In the genomic region with DNA sequence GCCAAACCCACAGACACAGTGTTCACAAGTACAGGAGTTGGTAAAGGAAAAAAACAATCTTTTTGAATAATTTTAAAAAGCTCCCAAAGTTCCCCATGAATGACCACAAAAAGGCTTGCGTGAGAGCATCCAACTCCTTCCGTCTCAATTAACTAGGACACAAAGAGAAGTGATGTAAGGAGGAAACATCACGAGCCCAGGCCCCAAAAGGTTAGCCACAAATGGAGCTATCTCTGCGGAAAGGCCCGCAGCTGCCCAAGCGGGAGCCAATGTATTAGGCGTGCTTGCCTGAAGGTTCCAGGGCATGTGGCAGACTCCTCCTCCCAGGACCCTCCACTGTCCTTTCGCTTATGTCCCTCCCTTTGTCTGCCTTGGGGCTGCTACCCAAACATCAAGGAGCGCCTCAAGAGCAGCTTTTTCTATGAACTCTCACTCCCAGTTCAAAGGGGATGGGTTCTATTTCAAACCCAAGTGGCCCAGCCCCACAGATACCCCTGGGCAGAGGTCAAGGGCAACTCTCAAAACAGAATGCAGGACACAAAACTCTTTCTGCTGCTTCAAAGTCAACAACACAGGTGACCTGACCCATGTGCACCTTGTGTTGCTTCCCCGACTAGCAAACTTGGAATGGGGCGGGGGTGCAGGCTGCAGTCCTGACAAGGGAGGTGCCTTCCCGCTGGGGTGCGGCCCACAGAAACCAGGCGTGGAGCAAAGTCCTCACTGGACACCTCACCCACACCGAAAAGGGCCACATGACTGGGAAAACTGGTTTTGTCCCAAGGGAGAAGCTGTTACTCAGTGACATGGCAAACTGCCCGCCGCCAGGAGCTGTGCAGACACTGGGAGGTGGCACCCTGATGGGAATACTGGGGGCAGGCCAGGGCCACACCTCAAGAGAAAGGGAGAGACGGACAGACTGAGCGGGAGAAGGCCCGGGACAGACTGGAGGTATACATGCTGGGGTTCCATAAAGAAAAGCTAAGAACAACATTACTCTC, we compare ENCODE assay signal across 7 cellular contexts. TPM values are rescaled to one million over a fixed set of nuclear protein-coding genes. Genes with fewer than 3 reads are reported as not detected.
A peak's percentile ranks its signal among the peaks of the same experiment; 100 is the strongest.
DNase-seq lines count a peak whose midpoint lies in the region; ATAC-seq and TF ChIP-seq lines count a peak whose summit lies in the region.

No MANE protein-coding gene starts in this region.

- no peaks in the 10 kb centered on the region for H3K9me3 Mint-ChIP-seq in activated naive CD8-positive, alpha-beta T cell treated with anti-CD3 and anti-CD28 coated beads for 36 hours
- H3K9me3 Mint-ChIP-seq in immature natural killer cell: no peaks in the 10 kb centered on the region

- H3K4me1 Mint-ChIP-seq in activated naive CD8-positive, alpha-beta T cell treated with anti-CD3 and anti-CD28 coated beads for 36 hours: peaks cover 57% of the 10 kb centered on the region
- H3K4me1 Mint-ChIP-seq in immature natural killer cell: peaks cover 34 to 67% of the 10 kb centered on the region in 2 donors

- peaks cover 7% of the 10 kb centered on the region for H4K20me1 ChIP-seq in Loucy (ENCODE audit: insufficient read depth, low read length, poor library complexity, severe bottlenecking)

- peak overlapping the region; percentile 81 for H3K27ac ChIP-seq in temporal lobe (ENCODE audit: low read depth, low read length)

- H3K27me3 Mint-ChIP-seq in activated naive CD8-positive, alpha-beta T cell treated with anti-CD3 and anti-CD28 coated beads for 36 hours: no peaks in the 10 kb centered on the region
- H3K27me3 Mint-ChIP-seq in immature natural killer cell (ENCODE audit: low read depth in 3 of 3): no peaks in the 10 kb centered on the region

- no peak overlapping the region for H2AFZ ChIP-seq in Loucy (ENCODE audit: low read length)

- DNase-seq in activated naive CD8-positive, alpha-beta T cell treated with anti-CD3 and anti-CD28 coated beads for 36 hours: no peak
- no peak for DNase-seq in immature natural killer cell
- DNase-seq in stimulated activated CD4-positive, alpha-beta T cell treated with anti-CD3 and anti-CD28 coated beads, Interleukin-4, amount 100 ng/mL, for 1 hour: no peak
- DNase-seq in dedifferentiated amniotic fluid mesenchymal stem cell (ENCODE audit: extremely low spot score): no peak

- H3K9ac ChIP-seq in Loucy (ENCODE audit: low read depth, low read length, poor library complexity, severe bottlenecking): peak overlapping the region; percentile 62

- no peaks in the 10 kb centered on the region for H3K27me3 ChIP-seq in Loucy (ENCODE audit: insufficient read depth, low read length, poor library complexity, severe bottlenecking)

- peaks cover 63% of the 10 kb centered on the region for H3K79me2 ChIP-seq in Loucy (ENCODE audit: insufficient read depth, low read length)

- no peaks in the 10 kb centered on the region for H3K9me3 ChIP-seq in Loucy (ENCODE audit: insufficient read depth, low read depth, low read length)

- peak overlapping the region; percentile 36 for H3K4me3 ChIP-seq in Loucy (ENCODE audit: low read length, poor library complexity, severe bottlenecking)

- peaks cover 29% of the 10 kb centered on the region for H3K4me1 ChIP-seq in Loucy (ENCODE audit: insufficient read depth, low read length, poor library complexity, severe bottlenecking)

- peaks cover 31% of the 10 kb centered on the region for H3K36me3 Mint-ChIP-seq in activated naive CD8-positive, alpha-beta T cell treated with anti-CD3 and anti-CD28 coated beads for 36 hours
- H3K36me3 Mint-ChIP-seq in immature natural killer cell: peaks cover 0 to 13% (median 4%) of the 10 kb centered on the region in 3 donors

- H3F3A ChIP-seq in Loucy (ENCODE audit: low read depth): peaks cover 5% of the 10 kb centered on the region; the same call in 1 of the 2 replicates

- peak overlapping the region; percentile 68 for H3K4me2 ChIP-seq in Loucy (ENCODE audit: low read depth, low read length, poor library complexity, severe bottlenecking)

- peaks cover 25% of the 10 kb centered on the region for H3K36me3 ChIP-seq in Loucy (ENCODE audit: insufficient read depth, low read length)

- H3K27ac Mint-ChIP-seq in activated naive CD8-positive, alpha-beta T cell treated with anti-CD3 and anti-CD28 coated beads for 36 hours: peak overlapping the region; percentile 88
- H3K27ac Mint-ChIP-seq in immature natural killer cell: peak overlapping the region; percentile 84 to 96 (median 93)

- no peak for ATAC-seq in HG03342 (IDR thresholded peaks at IDR 0.05; ENCODE audit: unreplicated experiment)

- TF ChIP-seq CTCF in Loucy (conservative IDR thresholded peaks at IDR 0.05; ENCODE audit: low read length): no peak

- H3K9me2 ChIP-seq in Loucy (replicated peaks; ENCODE audit: low read depth, low read length): no peaks in the 10 kb centered on the region

- peak overlapping the region; percentile 67 for H3K4me3 Mint-ChIP-seq in activated naive CD8-positive, alpha-beta T cell treated with anti-CD3 and anti-CD28 coated beads for 36 hours
- H3K4me3 Mint-ChIP-seq in immature natural killer cell: peak overlapping the region in 4 of 5 donors; percentile 27 to 74 (median 58)

RNA-seq across cellular contexts. Expression of gene ZC3H4, which starts 17.6 kb away (rescaled TPM):
- 100 to 1,000 TPM; 103 to 110 TPM for total RNA-seq in activated naive CD8-positive, alpha-beta T cell treated with anti-CD3 and anti-CD28 coated beads for 36 hours
- polyA plus RNA-seq in immature natural killer cell: 1 to 10 TPM in 2 of 3 donors, under 1 TPM in 1; 0.04 to 2.3 (median 1.1) TPM
- 14.0 TPM for total RNA-seq in temporal lobe

RNA-seq across cellular contexts. Expression of gene SAE1, which starts 34.6 kb away (rescaled TPM):
- 100 to 1,000 TPM; 141 to 149 TPM for total RNA-seq in activated naive CD8-positive, alpha-beta T cell treated with anti-CD3 and anti-CD28 coated beads for 36 hours
- 100 to 1,000 TPM; 111 to 159 (median 119) TPM for polyA plus RNA-seq in immature natural killer cell
- total RNA-seq in temporal lobe: 73.5 TPM

RNA-seq across cellular contexts. Expression of gene TMEM160, which starts 47.6 kb away (rescaled TPM):
- total RNA-seq in activated naive CD8-positive, alpha-beta T cell treated with anti-CD3 and anti-CD28 coated beads for 36 hours: 10 to 100 TPM; 48.9 to 49.2 TPM
- polyA plus RNA-seq in immature natural killer cell: 100 to 1,000 TPM; 175 to 285 (median 192) TPM
- total RNA-seq in temporal lobe: 17.9 TPM
